ENCODE assay signal across 8 cellular contexts in genomic region chr22:41835462-41835861, GRCh38. TPM values are rescaled to one million over a fixed set of nuclear protein-coding genes. Genes with fewer than 3 reads are reported as not detected.
DNase-seq lines count a peak whose midpoint lies in the region; ATAC-seq and TF ChIP-seq lines count a peak whose summit lies in the region.
"Not testable (repeated sequence)": the region's sequence is repeated elsewhere in the genome, so short reads cannot be mapped to it uniquely, and the experiment has no call there.

No MANE protein-coding gene starts in this region.

- H3K27ac Mint-ChIP-seq in activated T-helper 1 cell treated with anti-CD3 and anti-CD28 coated beads, Interleukin-12 subunit alpha, Interleukin-12 subunit beta, Interleukin-2, Interleukin-4 antibody, amounts not matched to agents 30 ng/mL and 10 ng/mL and 1 ng/mL, durations not matched to agents 14 hours and 24 hours and 36 hours; nephron: not testable (repeated sequence)
- peak overlapping the region; percentile 33 for H3K27ac Mint-ChIP-seq in stimulated activated naive B cell treated with anti-CD40 and anti-IgM and Interleukin-4, amounts not matched to agents 10 μg/mL and 1 μg/mL and 100 μg/mL, for 72 hours

- H3K36me3 ChIP-seq in DOHH2 (ENCODE audit: control insufficient read depth, low read length), result peaks cover 79% of the 10 kb centered on the region
- peaks cover 63% of the 10 kb centered on the region for H3K36me3 ChIP-seq in SK-N-MC (ENCODE audit: insufficient read depth, low read length)
- H3K36me3 ChIP-seq in colonic mucosa, result not testable (repeated sequence)

- H3K27me3 ChIP-seq in DOHH2 (ENCODE audit: control insufficient read depth, low read length); colonic mucosa: not testable (repeated sequence)

- peaks cover 74% of the 10 kb centered on the region for H3K4me1 ChIP-seq in DOHH2 (ENCODE audit: control insufficient read depth, low read length)
- H3K4me1 ChIP-seq in colonic mucosa, result not testable (repeated sequence)

- peak overlapping the region; percentile 45 for H3K4me3 Mint-ChIP-seq in activated T-helper 1 cell treated with anti-CD3 and anti-CD28 coated beads, Interleukin-12 subunit alpha, Interleukin-12 subunit beta, Interleukin-2, Interleukin-4 antibody, amounts not matched to agents 30 ng/mL and 10 ng/mL and 1 ng/mL, durations not matched to agents 14 hours and 24 hours and 36 hours
- peak overlapping the region; percentile 32 to 57 (median 45) for H3K4me3 Mint-ChIP-seq in nephron
- peak overlapping the region; percentile 44 to 51 for H3K4me3 Mint-ChIP-seq in stimulated activated naive B cell treated with anti-CD40 and anti-IgM and Interleukin-4, amounts not matched to agents 10 μg/mL and 1 μg/mL and 100 μg/mL, for 72 hours

- peak overlapping the region; percentile 17 for H3K4me3 ChIP-seq in DOHH2 (ENCODE audit: low read length)
- H3K4me3 ChIP-seq in SK-N-MC, colonic mucosa: not testable (repeated sequence)

- peaks cover 15% of the 10 kb centered on the region for H3F3A ChIP-seq in DOHH2 (ENCODE audit: control insufficient read depth, insufficient read depth)

- H3K9ac ChIP-seq in SK-N-MC (ENCODE audit: insufficient read length); colonic mucosa (ENCODE audit: low read depth in 2 of 2, low read length in 2 of 2): not testable (repeated sequence)

- intact Hi-C loops in activated T-helper 1 cell treated with anti-CD3 and anti-CD28 coated beads, Interleukin-12 subunit alpha, Interleukin-12 subunit beta, Interleukin-2, Interleukin-4 antibody, amounts not matched to agents 30 ng/mL and 10 ng/mL and 1 ng/mL, durations not matched to agents 14 hours and 24 hours and 36 hours (cut with micrococcal nuclease); colonic mucosa (cut with DNase I): not testable (repeated sequence)

- not testable (repeated sequence) for H3K27me3 Mint-ChIP-seq in activated T-helper 1 cell treated with anti-CD3 and anti-CD28 coated beads, Interleukin-12 subunit alpha, Interleukin-12 subunit beta, Interleukin-2, Interleukin-4 antibody, amounts not matched to agents 30 ng/mL and 10 ng/mL and 1 ng/mL, durations not matched to agents 14 hours and 24 hours and 36 hours (ENCODE audit: insufficient read depth); nephron (ENCODE audit: low read depth); stimulated activated naive B cell treated with anti-CD40 and anti-IgM and Interleukin-4, amounts not matched to agents 10 μg/mL and 1 μg/mL and 100 μg/mL, for 72 hours

- H3K27ac ChIP-seq in 22Rv1 (peak overlapping the region; percentile 95), DOHH2 (ENCODE audit: low read depth, low read length) (peak overlapping the region; percentile 32), SK-N-MC (peak overlapping the region; percentile 51; the same call in 1 of the 2 replicates), colonic mucosa (peak overlapping the region; percentile 26)

- peaks cover 23% of the 10 kb centered on the region for H4K20me1 ChIP-seq in DOHH2 (ENCODE audit: control insufficient read depth, insufficient read depth, low read depth, low read length)

- H3K9me3 ChIP-seq in DOHH2 (ENCODE audit: control insufficient read depth, insufficient read depth, low read length); SK-N-MC (ENCODE audit: low read depth, low read length); colonic mucosa: not testable (repeated sequence)

- H3K9me2 ChIP-seq in DOHH2 (replicated peaks; ENCODE audit: control insufficient read depth, low read length), result not testable (repeated sequence)

- peak; percentile 34 for ATAC-seq in left lobe of liver
- not testable (repeated sequence) for ATAC-seq in stimulated activated naive B cell treated with anti-CD40 and anti-IgM and Interleukin-4, amounts not matched to agents 10 μg/mL and 1 μg/mL and 100 μg/mL, for 72 hours (replicated peaks)

- peaks cover 52% of the 10 kb centered on the region for H3K36me3 Mint-ChIP-seq in activated T-helper 1 cell treated with anti-CD3 and anti-CD28 coated beads, Interleukin-12 subunit alpha, Interleukin-12 subunit beta, Interleukin-2, Interleukin-4 antibody, amounts not matched to agents 30 ng/mL and 10 ng/mL and 1 ng/mL, durations not matched to agents 14 hours and 24 hours and 36 hours (ENCODE audit: low read depth)
- H3K36me3 Mint-ChIP-seq in nephron (ENCODE audit: low read depth), result peaks cover 34% of the 10 kb centered on the region
- peaks cover 57 to 67% of the 10 kb centered on the region in 2 donors for H3K36me3 Mint-ChIP-seq in stimulated activated naive B cell treated with anti-CD40 and anti-IgM and Interleukin-4, amounts not matched to agents 10 μg/mL and 1 μg/mL and 100 μg/mL, for 72 hours

- H3K4me2 ChIP-seq in DOHH2 (ENCODE audit: low read length), result peak overlapping the region; percentile 40

- peaks cover 66% of the 10 kb centered on the region for H3K4me1 Mint-ChIP-seq in activated T-helper 1 cell treated with anti-CD3 and anti-CD28 coated beads, Interleukin-12 subunit alpha, Interleukin-12 subunit beta, Interleukin-2, Interleukin-4 antibody, amounts not matched to agents 30 ng/mL and 10 ng/mL and 1 ng/mL, durations not matched to agents 14 hours and 24 hours and 36 hours (ENCODE audit: low read depth)
- H3K4me1 Mint-ChIP-seq in nephron, result peaks cover 58% of the 10 kb centered on the region
- H3K4me1 Mint-ChIP-seq in stimulated activated naive B cell treated with anti-CD40 and anti-IgM and Interleukin-4, amounts not matched to agents 10 μg/mL and 1 μg/mL and 100 μg/mL, for 72 hours, result peaks cover 45 to 73% of the 10 kb centered on the region in 2 donors

- H3K9me3 Mint-ChIP-seq in activated T-helper 1 cell treated with anti-CD3 and anti-CD28 coated beads, Interleukin-12 subunit alpha, Interleukin-12 subunit beta, Interleukin-2, Interleukin-4 antibody, amounts not matched to agents 30 ng/mL and 10 ng/mL and 1 ng/mL, durations not matched to agents 14 hours and 24 hours and 36 hours; nephron; stimulated activated naive B cell treated with anti-CD40 and anti-IgM and Interleukin-4, amounts not matched to agents 10 μg/mL and 1 μg/mL and 100 μg/mL, for 72 hours: not testable (repeated sequence)

- DNase-seq in SK-N-MC (ENCODE audit: low read depth, low spot score); activated T-helper 1 cell treated with anti-CD3 and anti-CD28 coated beads, Interleukin-12 subunit alpha, Interleukin-12 subunit beta, Interleukin-2, Interleukin-4 antibody, amounts not matched to agents 30 ng/mL and 10 ng/mL and 1 ng/mL, durations not matched to agents 14 hours and 24 hours and 36 hours (ENCODE audit: low spot score); colonic mucosa; stimulated activated naive B cell treated with anti-CD40 and anti-IgM and Interleukin-4, amounts not matched to agents 10 μg/mL and 1 μg/mL and 100 μg/mL, for 72 hours: not testable (repeated sequence)
- DNase-seq in left lobe of liver (ENCODE audit: low spot score), result peak; percentile 86

- TF ChIP-seq CTCF in 22Rv1 (IDR thresholded peaks at IDR 0.05); DOHH2 (IDR thresholded peaks at IDR 0.05; ENCODE audit: low read depth, low read length, poor library complexity, severe bottlenecking); colonic mucosa (IDR thresholded peaks at IDR 0.05); nephron (IDR thresholded peaks at IDR 0.05; ENCODE audit: unreplicated experiment in 3 of 3): not testable (repeated sequence)

- peaks cover 86% of the 10 kb centered on the region for H3K79me2 ChIP-seq in DOHH2 (ENCODE audit: control insufficient read depth, low read length)

RNA-seq across cellular contexts. Expression of gene SREBF2, which starts 2.6 kb away (rescaled TPM):
- 235 and 245 TPM in 2 replicates for total RNA-seq in activated T-helper 1 cell treated with anti-CD3 and anti-CD28 coated beads, Interleukin-12 subunit alpha, Interleukin-12 subunit beta, Interleukin-2, Interleukin-4 antibody, amounts not matched to agents 30 ng/mL and 10 ng/mL and 1 ng/mL, durations not matched to agents 14 hours and 24 hours and 36 hours
- total RNA-seq in colonic mucosa (100 to 1,000 TPM; 159 to 192 TPM), left lobe of liver (30.4 TPM)

RNA-seq across cellular contexts. Expression of gene CCDC134, which starts 35.0 kb away (rescaled TPM):
- 18.0 and 19.6 TPM in 2 replicates for total RNA-seq in activated T-helper 1 cell treated with anti-CD3 and anti-CD28 coated beads, Interleukin-12 subunit alpha, Interleukin-12 subunit beta, Interleukin-2, Interleukin-4 antibody, amounts not matched to agents 30 ng/mL and 10 ng/mL and 1 ng/mL, durations not matched to agents 14 hours and 24 hours and 36 hours
- 10 to 100 TPM in 1 of 2 donors, 1 to 10 TPM in 1; 9.3 to 18.8 TPM for total RNA-seq in colonic mucosa
- 5.1 TPM for total RNA-seq in left lobe of liver

Comparison
In these comparisons a context has a peak if more than half of its experiments do, and no peak if none do; other contexts are left out.
1. H3K27ac ChIP-seq: peak in every context shown above with its lines; median percentile 95 in 22Rv1; 51 in SK-N-MC; 32 in DOHH2; 26 in colonic mucosa.